11 cellular contexts compared by ENCODE assay signal in genomic region chr3:48614044-48614443, GRCh38. TPM values are rescaled to one million over a fixed set of nuclear protein-coding genes. Genes with fewer than 3 reads are reported as not detected.
DNase-seq lines count a peak whose midpoint lies in the region; ATAC-seq and TF ChIP-seq lines count a peak whose summit lies in the region.
"Had no signal": no experiment of that assay in that cellular context is flagged by ENCODE, and none has a peak within 500 bp of the region (broad histone marks: within the 10 kb centered on the region; RNA-seq: fewer than 3 reads in every experiment).

No MANE protein-coding gene starts in this region.

- H3K4me3 ChIP-seq in neutrophil (ENCODE audit: low read depth in 1 of 2, low read length in 1 of 2) (peak overlapping the region in 1 of 2 experiments; percentile 5), suprapubic skin (no peak overlapping the region)

- H3K9me3 ChIP-seq in neutrophil, result no peaks in the 10 kb centered on the region
- H3K9me3 ChIP-seq in suprapubic skin, result peaks cover 9% of the 10 kb centered on the region

- H3K27ac ChIP-seq in neutrophil (peak overlapping the region; percentile 81), suprapubic skin (no peak overlapping the region)

- H3K27me3 ChIP-seq in neutrophil, result no peaks in the 10 kb centered on the region
- H3K27me3 ChIP-seq in suprapubic skin, result no peaks in the 10 kb centered on the region

- peak; percentile 82 for DNase-seq in EL
- DNase-seq in MV-4-11 (lab: John Stamatoyannopoulos, UW), result peak; percentile 90
- peak; percentile 81 for DNase-seq in amniotic epithelial cell (ENCODE audit: low read depth)
- DNase-seq in NCI-H345 treated with DMSO at 0.1 percent for 48 hours (lab: John Stamatoyannopoulos, UW; ENCODE audit: unreplicated experiment), result no peak
- no peak for DNase-seq in suprapubic skin (ENCODE audit: low spot score in 2 of 2)
- DNase-seq: central memory CD4-positive, alpha-beta T cell; GF-D8; NCI-H2029 had no signal

- ATAC-seq in HG03095 (IDR thresholded peaks at IDR 0.05; ENCODE audit: unreplicated experiment), result no peak

- TF ChIP-seq POLR2A in suprapubic skin (IDR thresholded peaks at IDR 0.05), result no peak

- TF ChIP-seq EP300 in suprapubic skin (IDR thresholded peaks at IDR 0.05), result no peak

- H3K36me3 ChIP-seq in neutrophil (no peaks in the 10 kb centered on the region), suprapubic skin (no peaks in the 10 kb centered on the region)

- 66% methylated on average over 3 of the region's 3 CpGs for WGBS in suprapubic skin

- H3K4me1 ChIP-seq in neutrophil (ENCODE audit: control insufficient read depth in 1 of 2, insufficient read depth in 1 of 2, low read depth in 1 of 2, low read length in 1 of 2) (peaks cover 31 to 36% of the 10 kb centered on the region in 2 experiments), suprapubic skin (peaks cover 6% of the 10 kb centered on the region)

- TF ChIP-seq CTCF in neutrophil (IDR thresholded peaks at IDR 0.05) (no peak), suprapubic skin (IDR thresholded peaks at IDR 0.05) (no peak)

RNA-seq across cellular contexts. Expression of gene UQCRC1, which starts 4.6 kb away (rescaled TPM):
- total RNA-seq in suprapubic skin, result 100 to 1,000 TPM; 294 to 337 (median 319) TPM

RNA-seq across cellular contexts. Expression of gene TMEM89, which starts 7.5 kb away (rescaled TPM):
- not detected for total RNA-seq in suprapubic skin
- total RNA-seq: subcutaneous adipose tissue had no signal

RNA-seq across cellular contexts. Expression of gene COL7A1, which starts 18.9 kb away (rescaled TPM):
- 100 to 1,000 TPM; 287 to 596 (median 348) TPM for total RNA-seq in suprapubic skin

RNA-seq across cellular contexts. Expression of gene SLC26A6, which starts 21.2 kb away (rescaled TPM):
- total RNA-seq in suprapubic skin, result 10 to 100 TPM; 14.0 to 29.4 (median 24.1) TPM

RNA-seq across cellular contexts. Expression of gene CELSR3, which starts 48.6 kb away (rescaled TPM):
- 1 to 10 TPM; 1.6 to 3.2 (median 2.0) TPM for total RNA-seq in suprapubic skin

Comparison
In these comparisons a context has a peak if more than half of its experiments do, and no peak if none do; other contexts are left out.
1. DNase-seq: peak in EL (single experiment), MV-4-11 (single experiment) and amniotic epithelial cell (single experiment); none in NCI-H345 treated with DMSO at 0.1 percent for 48 hours (single experiment) and suprapubic skin (0 of 2).